ENCODE assay signal across 14 cellular contexts in the genomic region with DNA sequence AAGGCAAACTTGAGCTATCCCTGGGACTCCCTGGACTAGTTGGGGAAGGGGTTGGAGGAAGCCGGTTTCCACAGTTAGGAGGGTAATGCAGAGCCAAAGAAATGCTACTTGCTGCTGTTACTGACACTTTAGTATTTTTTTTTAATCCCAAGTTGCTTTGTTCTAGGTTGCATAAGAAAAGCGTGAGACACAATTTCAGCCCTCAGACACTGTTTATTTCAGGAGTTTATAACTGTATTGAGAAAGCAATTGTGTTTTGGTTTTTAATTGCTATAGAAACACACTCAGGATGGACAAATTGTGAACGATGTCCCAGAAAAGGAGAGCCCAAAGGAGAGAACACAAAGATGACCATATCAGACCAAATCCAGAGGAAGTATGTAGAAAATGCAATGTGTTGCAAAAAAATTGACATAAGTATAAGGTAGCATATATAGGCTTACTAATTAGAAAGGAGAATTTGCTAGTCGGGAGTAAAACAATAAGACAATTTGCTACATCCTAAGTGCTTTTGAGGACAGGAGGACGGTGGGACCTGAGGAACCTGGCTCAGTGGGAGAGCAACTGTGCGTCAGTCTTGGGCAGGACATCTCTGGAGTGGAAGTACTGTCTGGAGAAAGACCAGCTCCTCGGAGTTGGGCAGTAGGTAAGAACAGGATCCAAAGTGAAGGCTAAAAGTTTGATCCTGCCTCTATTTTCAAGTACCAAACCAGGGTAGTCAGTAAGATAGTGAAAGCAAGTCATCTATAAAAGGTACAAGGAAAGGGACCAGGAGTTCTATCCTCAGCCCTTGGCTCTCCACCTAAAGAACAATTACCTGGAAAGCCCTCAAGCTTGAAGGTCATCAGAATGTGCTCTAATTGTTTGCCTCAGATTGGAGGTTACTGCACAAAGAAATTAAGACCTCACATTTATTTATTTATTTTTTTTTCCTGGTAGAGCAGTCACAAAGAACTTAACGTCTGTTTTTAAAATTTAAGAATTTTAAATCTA.
"Had no signal": no experiment of that assay in that cellular context is flagged by ENCODE, and none has a peak within 500 bp of the region (broad histone marks: within the 10 kb centered on the region; RNA-seq: fewer than 3 reads in every experiment).

No MANE protein-coding gene starts in this region.

- H3K27ac ChIP-seq: body of pancreas, coronary artery had no signal

- ATAC-seq: body of pancreas; SK-N-SH treated with all-trans-retinoic acid at 6 μM for 48 hours; stimulated activated effector memory CD8-positive, alpha-beta T cell treated with anti-CD3 and anti-CD28 coated beads, Interleukin-12 subunit alpha, Interleukin-12 subunit beta, amount 100 ng/mL, for 72 hours had no signal

- H3K9me3 ChIP-seq: body of pancreas, esophagus squamous epithelium had no signal

- H3K27ac Mint-ChIP-seq: activated naive CD4-positive, alpha-beta T cell treated with anti-CD3 and anti-CD28 coated beads, Interleukin-2, amount 10 ng/mL, durations not matched to agents 7 days and 5 days; activated T-helper 2 cell treated with anti-CD3 and anti-CD28 coated beads, Interferon-gamma antibody, Interleukin-2, Interleukin-4, amounts not matched to agents 10 μg/mL and 5 μg/mL and 100 μg/mL, durations not matched to agents 14 hours and 24 hours and 36 hours; stimulated activated effector memory CD8-positive, alpha-beta T cell treated with anti-CD3 and anti-CD28 coated beads, Interleukin-12 subunit alpha, Interleukin-12 subunit beta, amount 100 ng/mL, for 72 hours; type B pancreatic cell had no signal

- H3K27me3 ChIP-seq: body of pancreas, esophagus squamous epithelium had no signal

- H3K4me1 ChIP-seq: body of pancreas, esophagus squamous epithelium, parathyroid adenoma had no signal

- H3K9me3 Mint-ChIP-seq: activated T-helper 2 cell treated with anti-CD3 and anti-CD28 coated beads, Interferon-gamma antibody, Interleukin-2, Interleukin-4, amounts not matched to agents 10 μg/mL and 5 μg/mL and 100 μg/mL, durations not matched to agents 14 hours and 24 hours and 36 hours; stimulated activated effector memory CD8-positive, alpha-beta T cell treated with anti-CD3 and anti-CD28 coated beads, Interleukin-12 subunit alpha, Interleukin-12 subunit beta, amount 100 ng/mL, for 72 hours had no signal

- H3K4me1 Mint-ChIP-seq: stimulated activated effector memory CD8-positive, alpha-beta T cell treated with anti-CD3 and anti-CD28 coated beads, Interleukin-12 subunit alpha, Interleukin-12 subunit beta, amount 100 ng/mL, for 72 hours had no signal

- DNase-seq: activated CD4-positive, alpha-beta T cell treated with anti-CD3 and anti-CD28 coated beads, Interleukin-2, amount 50 U/mL, for 48 hours; activated naive CD4-positive, alpha-beta T cell treated with anti-CD3 and anti-CD28 coated beads, Interleukin-2, amount 10 ng/mL, durations not matched to agents 7 days and 5 days; body of pancreas; central memory CD4-positive, alpha-beta T cell; esophagus squamous epithelium; foreskin melanocyte; kidney glomerular epithelial cell; T-helper 1 cell had no signal

- H3K36me3 Mint-ChIP-seq: stimulated activated effector memory CD8-positive, alpha-beta T cell treated with anti-CD3 and anti-CD28 coated beads, Interleukin-12 subunit alpha, Interleukin-12 subunit beta, amount 100 ng/mL, for 72 hours had no signal

- H3K4me3 ChIP-seq: body of pancreas, coronary artery, esophagus squamous epithelium had no signal

- H3K27me3 Mint-ChIP-seq: activated naive CD4-positive, alpha-beta T cell treated with anti-CD3 and anti-CD28 coated beads, Interleukin-2, amount 10 ng/mL, durations not matched to agents 7 days and 5 days; type B pancreatic cell had no signal

- H3K36me3 ChIP-seq: esophagus squamous epithelium had no signal

- H3K4me3 Mint-ChIP-seq: activated naive CD4-positive, alpha-beta T cell treated with anti-CD3 and anti-CD28 coated beads, Interleukin-2, amount 10 ng/mL, durations not matched to agents 7 days and 5 days; stimulated activated effector memory CD8-positive, alpha-beta T cell treated with anti-CD3 and anti-CD28 coated beads, Interleukin-12 subunit alpha, Interleukin-12 subunit beta, amount 100 ng/mL, for 72 hours; type B pancreatic cell had no signal

- H3K79me2 ChIP-seq: parathyroid adenoma had no signal
